ENCODE assay signal across 13 cellular contexts in genomic region chr7:54725255-54725654, GRCh38. TPM values are rescaled to one million over a fixed set of nuclear protein-coding genes. Genes with fewer than 3 reads are reported as not detected.
DNase-seq lines count a peak whose midpoint lies in the region; ATAC-seq and TF ChIP-seq lines count a peak whose summit lies in the region.
"Had no signal": no experiment of that assay in that cellular context is flagged by ENCODE, and none has a peak within 500 bp of the region (broad histone marks: within the 10 kb centered on the region; RNA-seq: fewer than 3 reads in every experiment).

No MANE protein-coding gene starts in this region.

- H3K9me3 ChIP-seq in Caco-2: 0 out of 2 replicates have a peak, but pooled peaks cover 3% of the 10 kb centered on the region

- POLR2A ChIA-PET in Caco-2 (lab: Charles Lee): no interaction called here

- BruUV-seq in Caco-2 (replicated peaks; lab: Mats Ljungman, UMichigan): no TSS peak

- no peaks in the 10 kb centered on the region for H3K27me3 ChIP-seq in Caco-2 (replicated peaks; ENCODE audit: control insufficient read depth, insufficient read depth, low read length)

- H3K4me1 Mint-ChIP-seq in Caco-2 (ENCODE audit: low read depth, unreplicated experiment): no peaks in the 10 kb centered on the region

- H3K36me3 ChIP-seq in Caco-2 (ENCODE audit: control insufficient read depth, insufficient read depth, low read length): no peaks in the 10 kb centered on the region

- no peaks in the 10 kb centered on the region for H3K4me1 ChIP-seq in Caco-2

- no peaks in the 10 kb centered on the region for H3K36me3 Mint-ChIP-seq in Caco-2 (ENCODE audit: insufficient read depth, unreplicated experiment)

- DNase-seq in Caco-2 (peak in 1 of 2 experiments; percentile 13), DMS53 treated with DMSO at 0.1 percent for 48 hours (lab: John Stamatoyannopoulos, UW; ENCODE audit: unreplicated experiment) (peak; percentile 21), LNCaP clone FGC (ENCODE audit: low read depth) (peak; percentile 2), SK-MEL-5 (ENCODE audit: low read depth, low spot score) (peak; percentile 26), kidney tubule cell (ENCODE audit: low spot score) (no peak), putamen (ENCODE audit: low spot score) (no peak)
- DNase-seq: AML-193; CD4-positive, alpha-beta T cell; DMS79; GF-D8; GM23248; H7 had no signal

- H3K9me3 Mint-ChIP-seq in Caco-2 (ENCODE audit: unreplicated experiment): no peaks in the 10 kb centered on the region

- H3K4me3 ChIP-seq in Caco-2 (ENCODE audit: low read depth, low read length): peak overlapping the region; percentile 17; the same call in 1 of the 2 replicates
- H3K4me3 ChIP-seq in LNCaP clone FGC (ENCODE audit: low read depth, low read length): no peak overlapping the region
- H3K4me3 ChIP-seq: GM23248 had no signal

- TF ChIP-seq CTCF in Caco-2 (IDR thresholded peaks at IDR 0.05; ENCODE audit: insufficient read depth in 1 of 2, low read depth in 1 of 2, low read length in 1 of 2, severe bottlenecking in 1 of 2, unreplicated experiment in 1 of 2) (no peak), LNCaP clone FGC (IDR thresholded peaks at IDR 0.05; ENCODE audit: control insufficient read depth, extremely low read depth, insufficient read depth) (no peak)

- no peak overlapping the region for H3K27ac Mint-ChIP-seq in Caco-2 (ENCODE audit: unreplicated experiment)
- H3K27ac Mint-ChIP-seq: CD4-positive, alpha-beta T cell had no signal

- CTCF ChIA-PET in Caco-2 (lab: Charles Lee): no interaction called here

- H3K4me3 Mint-ChIP-seq in Caco-2 (ENCODE audit: unreplicated experiment): peak overlapping the region; percentile 53
- H3K4me3 Mint-ChIP-seq: CD4-positive, alpha-beta T cell had no signal

- intact Hi-C loops in Caco-2 (cut with micrococcal nuclease; ENCODE audit: unreplicated experiment): no loop called here

- H3K27me3 Mint-ChIP-seq in Caco-2 (ENCODE audit: insufficient read depth, unreplicated experiment): peaks cover 14% of the 10 kb centered on the region

- ATAC-seq in GM21515 (IDR thresholded peaks at IDR 0.05; ENCODE audit: unreplicated experiment): no peak

- in situ Hi-C loops in SK-MEL-5 (cut with HindIII; ENCODE audit: low pct_unique_long_range_greater_than_20kb, low sequenced_read_pairs): no loop called here

RNA-seq across cellular contexts. Expression of gene SEC61G, which starts 33.8 kb away (rescaled TPM):
- 189 and 195 TPM in 2 replicates for total RNA-seq in Caco-2 (2022)
- 399 and 427 TPM in 2 replicates for total RNA-seq in SK-MEL-5 (2014; rRNA removed; shearing (Covaris generic))
- polyA plus RNA-seq in SK-MEL-5 (2015; cell fraction: cytosol; rRNA removed): 317 and 476 TPM in 2 replicates
- polyA plus RNA-seq in SK-MEL-5 (2015; cell fraction: nucleus; rRNA removed): 32.8 and 85.9 TPM in 2 replicates

Comparison
In these comparisons a context has a peak if more than half of its experiments do, and no peak if none do; other contexts are left out.
1. DNase-seq: peak in DMS53 treated with DMSO at 0.1 percent for 48 hours (single experiment), LNCaP clone FGC (single experiment) and SK-MEL-5 (single experiment); none in kidney tubule cell (single experiment) and putamen (single experiment).